ENCODE assay signal across 9 cellular contexts in the genomic region with DNA sequence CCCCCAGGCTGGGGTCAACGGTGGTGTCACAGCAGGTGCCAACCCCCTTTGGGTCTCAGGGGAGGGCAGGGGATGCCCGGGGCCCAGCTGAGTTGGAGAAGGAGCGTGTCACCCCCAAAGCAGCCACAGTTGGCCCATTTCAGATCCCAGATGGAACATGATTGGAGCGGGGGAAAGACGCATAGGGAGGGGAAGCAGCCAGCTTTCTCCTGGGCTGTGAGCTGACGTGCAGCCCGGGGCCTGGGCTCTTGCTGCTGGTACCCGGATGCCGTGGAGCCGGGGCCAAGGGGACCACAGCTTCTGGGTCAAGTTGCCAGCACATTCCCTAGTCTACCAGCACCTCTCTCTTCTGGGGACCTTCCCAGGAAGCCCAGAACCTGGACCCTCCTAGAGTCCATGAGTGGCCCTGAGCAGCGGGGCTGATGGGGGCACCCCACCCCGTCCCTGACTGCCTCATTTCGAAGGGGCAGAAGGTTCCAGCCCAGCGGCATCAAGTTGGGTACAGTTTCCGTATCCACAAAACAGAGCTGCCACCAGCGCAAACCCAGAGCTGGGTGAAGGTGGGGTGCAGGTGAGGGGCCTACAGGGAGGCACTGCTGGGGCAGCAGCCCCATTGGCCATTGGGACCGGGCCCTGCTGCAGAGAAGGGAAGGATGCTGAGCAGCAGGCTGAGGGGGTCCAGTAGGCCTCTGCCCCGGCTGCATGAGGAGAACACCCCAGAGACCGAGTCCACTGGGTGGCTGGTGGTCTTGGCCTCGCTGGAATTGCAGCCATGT.
"Had no signal": no experiment of that assay in that cellular context is flagged by ENCODE, and none has a peak within 500 bp of the region (broad histone marks: within the 10 kb centered on the region; RNA-seq: fewer than 3 reads in every experiment).

No MANE protein-coding gene starts in this region.

- H3K4me3 Mint-ChIP-seq: GM23338, HFFc6 had no signal

- H3K27ac ChIP-seq: HL-60 had no signal

- H3K36me3 ChIP-seq: HAP-1 had no signal

- H3K4me2 ChIP-seq: GM23338 had no signal

- H3K4me3 ChIP-seq: GM23338, HAP-1, K562 had no signal

- DNase-seq: H7, HFFc6, IMR-90, KG1 had no signal

- H3K9me3 ChIP-seq: HAP-1 had no signal

- H2AFZ ChIP-seq: GM23338 had no signal

- FAIRE-seq: K562 had no signal

- ATAC-seq: GM23338, HCT116, K562 had no signal

- H3K27ac Mint-ChIP-seq: GM23338, HFFc6 had no signal

- H3K4me1 ChIP-seq: HAP-1 had no signal

- H3K9me3 Mint-ChIP-seq: GM23338, HFFc6 had no signal
